In the genomic region with DNA sequence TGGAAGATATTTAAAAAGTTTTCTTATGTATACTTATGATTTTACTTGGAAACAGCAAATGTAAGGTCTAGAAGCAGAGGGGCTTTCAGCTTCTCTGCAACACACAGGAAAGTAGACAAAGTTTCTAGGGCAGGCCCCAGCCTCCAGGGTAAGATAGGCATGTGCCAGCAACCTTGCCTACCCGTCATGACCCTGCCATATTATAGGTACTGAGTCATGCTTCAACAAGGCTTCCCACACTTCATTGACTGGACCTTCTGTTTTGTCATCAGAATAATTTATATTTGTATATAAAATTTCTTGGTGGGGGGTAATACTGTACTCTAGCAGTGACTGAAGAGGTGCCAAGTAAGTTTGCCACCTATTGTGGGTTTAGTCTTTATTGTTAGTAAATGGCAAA, we compare ENCODE assay signal across 12 cellular contexts.
DNase-seq lines count a peak whose midpoint lies in the region; ATAC-seq and TF ChIP-seq lines count a peak whose summit lies in the region.
"Had no signal": no experiment of that assay in that cellular context is flagged by ENCODE, and none has a peak within 500 bp of the region (broad histone marks: within the 10 kb centered on the region; RNA-seq: fewer than 3 reads in every experiment).

No MANE protein-coding gene starts in this region.

- dilution Hi-C loops in mammary epithelial cell (cut with HindIII; ENCODE audit: low sequenced_read_pairs): no loop called here

- peak overlapping the region; percentile 16 for H3K4me3 Mint-ChIP-seq in activated T-cell treated with anti-CD3 and anti-CD28 coated beads, Interleukin-2, amount 50 U/mL, for 24 hours
- peak overlapping the region; percentile 36 for H3K4me3 Mint-ChIP-seq in stimulated activated effector memory CD8-positive, alpha-beta T cell treated with anti-CD3 and anti-CD28 coated beads, Interleukin-12 subunit alpha, Interleukin-12 subunit beta, amount 100 ng/mL, for 72 hours

- peak overlapping the region; percentile 43 for H3K4me2 ChIP-seq in mammary epithelial cell (ENCODE audit: insufficient read depth, low read depth, low read length)

- H3K4me3 ChIP-seq in mammary epithelial cell (replicated peaks in 1 of 3; ENCODE audit: insufficient read depth in 1 of 3, low read depth in 2 of 3, low read length in 3 of 3): no peak overlapping the region

- peak; percentile 68 for ATAC-seq in stimulated activated effector memory CD8-positive, alpha-beta T cell treated with anti-CD3 and anti-CD28 coated beads, Interleukin-12 subunit alpha, Interleukin-12 subunit beta, amount 100 ng/mL, for 72 hours

- intact Hi-C loops in mammary epithelial cell (cut with micrococcal nuclease): no loop called here

- BruUV-seq in mammary epithelial cell (replicated peaks; lab: Mats Ljungman, UMichigan): no TSS peak

- H3K27me3 ChIP-seq in mammary epithelial cell (ENCODE audit: insufficient read depth, low read length): no peaks in the 10 kb centered on the region

- no peak overlapping the region for H3K9ac ChIP-seq in mammary epithelial cell (ENCODE audit: insufficient read depth, low read length)

- no peaks in the 10 kb centered on the region for H3K9me3 Mint-ChIP-seq in activated T-cell treated with anti-CD3 and anti-CD28 coated beads, Interleukin-2, amount 50 U/mL, for 24 hours
- no peaks in the 10 kb centered on the region for H3K9me3 Mint-ChIP-seq in stimulated activated effector memory CD8-positive, alpha-beta T cell treated with anti-CD3 and anti-CD28 coated beads, Interleukin-12 subunit alpha, Interleukin-12 subunit beta, amount 100 ng/mL, for 72 hours

- H3K4me1 ChIP-seq in mammary epithelial cell (ENCODE audit: insufficient read depth, low read length): peaks cover 12% of the 10 kb centered on the region

- no peak overlapping the region for H2AFZ ChIP-seq in mammary epithelial cell (ENCODE audit: low read depth, low read length)

- H3K4me1 Mint-ChIP-seq in activated T-cell treated with anti-CD3 and anti-CD28 coated beads, Interleukin-2, amount 50 U/mL, for 24 hours (ENCODE audit: low read depth): peaks cover 83% of the 10 kb centered on the region
- H3K4me1 Mint-ChIP-seq in stimulated activated effector memory CD8-positive, alpha-beta T cell treated with anti-CD3 and anti-CD28 coated beads, Interleukin-12 subunit alpha, Interleukin-12 subunit beta, amount 100 ng/mL, for 72 hours: peaks cover 79% of the 10 kb centered on the region

- H3K27ac ChIP-seq in mammary epithelial cell (ENCODE audit: insufficient read depth, low read depth, low read length): peak overlapping the region; percentile 7

- in situ Hi-C loops in mammary epithelial cell (cut with MboI; ENCODE audit: low sequenced_read_pairs in 2 of 2): no loop called here

- no peak for DNase-seq in activated T-cell treated with anti-CD3 and anti-CD28 coated beads, Interleukin-2, amount 50 U/mL, for 24 hours
- DNase-seq in activated T-cell treated with anti-CD3 and anti-CD28 coated beads for 4 hours (no peak), NCI-H226 (peak; percentile 59), mammary epithelial cell (peak; percentile 53), SHP77 (lab: John Stamatoyannopoulos, UW) (no peak), dedifferentiated amniotic fluid mesenchymal stem cell (ENCODE audit: extremely low spot score) (no peak), islet precursor cell (no peak)
- DNase-seq in stimulated activated effector memory CD8-positive, alpha-beta T cell treated with anti-CD3 and anti-CD28 coated beads, Interleukin-12 subunit alpha, Interleukin-12 subunit beta, amount 100 ng/mL, for 72 hours (ENCODE audit: low spot score in 2 of 2): no peak
- DNase-seq: central memory CD4-positive, alpha-beta T cell; GOT3; NCI-H446; nucleus accumbens had no signal

- TF ChIP-seq CTCF in mammary epithelial cell (conservative IDR thresholded peaks at IDR 0.05 in 1 of 2, IDR thresholded peaks at IDR 0.05 in 1 of 2; ENCODE audit: extremely low read depth in 1 of 2, insufficient read depth in 1 of 2, low read depth in 1 of 2, low read length in 2 of 2): no peak

- 8% methylated on average over 1 of the region's 1 CpG for WGBS in mammary epithelial cell (ENCODE audit: low coverage, missing lambda C conversion rate)

- H3K9me3 ChIP-seq in mammary epithelial cell (replicated peaks; ENCODE audit: insufficient read depth, low read length): no peaks in the 10 kb centered on the region

- H4K20me1 ChIP-seq in mammary epithelial cell (ENCODE audit: insufficient read depth, low read length): no peaks in the 10 kb centered on the region

- H3K27ac Mint-ChIP-seq in activated T-cell treated with anti-CD3 and anti-CD28 coated beads, Interleukin-2, amount 50 U/mL, for 24 hours: peak overlapping the region; percentile 80
- H3K27ac Mint-ChIP-seq in stimulated activated effector memory CD8-positive, alpha-beta T cell treated with anti-CD3 and anti-CD28 coated beads, Interleukin-12 subunit alpha, Interleukin-12 subunit beta, amount 100 ng/mL, for 72 hours: peak overlapping the region; percentile 49

- no peaks in the 10 kb centered on the region for H3K27me3 Mint-ChIP-seq in activated T-cell treated with anti-CD3 and anti-CD28 coated beads, Interleukin-2, amount 50 U/mL, for 24 hours

- peaks cover 9% of the 10 kb centered on the region for H3K36me3 Mint-ChIP-seq in activated T-cell treated with anti-CD3 and anti-CD28 coated beads, Interleukin-2, amount 50 U/mL, for 24 hours (ENCODE audit: low read depth)
- H3K36me3 Mint-ChIP-seq in stimulated activated effector memory CD8-positive, alpha-beta T cell treated with anti-CD3 and anti-CD28 coated beads, Interleukin-12 subunit alpha, Interleukin-12 subunit beta, amount 100 ng/mL, for 72 hours: peaks cover 9% of the 10 kb centered on the region

- H3K36me3 ChIP-seq in mammary epithelial cell (ENCODE audit: insufficient read depth, low read length): no peaks in the 10 kb centered on the region

- CTCF ChIA-PET in mammary epithelial cell (lab: Charles Lee; ENCODE audit: low non-redundant PET): no interaction called here

- peaks cover 98% of the 10 kb centered on the region for H3K79me2 ChIP-seq in mammary epithelial cell (ENCODE audit: insufficient read depth, low read length)

Comparison
In these comparisons a context has a peak if more than half of its experiments do, and no peak if none do; other contexts are left out.
1. DNase-seq: peak in NCI-H226 (single experiment) and mammary epithelial cell (single experiment); none in activated T-cell treated with anti-CD3 and anti-CD28 coated beads, Interleukin-2, amount 50 U/mL, for 24 hours (single experiment), activated T-cell treated with anti-CD3 and anti-CD28 coated beads for 4 hours (single experiment), stimulated activated effector memory CD8-positive, alpha-beta T cell treated with anti-CD3 and anti-CD28 coated beads, Interleukin-12 subunit alpha, Interleukin-12 subunit beta, amount 100 ng/mL, for 72 hours (0 of 2), SHP77 (0 of 2), dedifferentiated amniotic fluid mesenchymal stem cell (single experiment) and islet precursor cell (single experiment).